ENCODE assay signal across 1 cellular context in the genomic region with DNA sequence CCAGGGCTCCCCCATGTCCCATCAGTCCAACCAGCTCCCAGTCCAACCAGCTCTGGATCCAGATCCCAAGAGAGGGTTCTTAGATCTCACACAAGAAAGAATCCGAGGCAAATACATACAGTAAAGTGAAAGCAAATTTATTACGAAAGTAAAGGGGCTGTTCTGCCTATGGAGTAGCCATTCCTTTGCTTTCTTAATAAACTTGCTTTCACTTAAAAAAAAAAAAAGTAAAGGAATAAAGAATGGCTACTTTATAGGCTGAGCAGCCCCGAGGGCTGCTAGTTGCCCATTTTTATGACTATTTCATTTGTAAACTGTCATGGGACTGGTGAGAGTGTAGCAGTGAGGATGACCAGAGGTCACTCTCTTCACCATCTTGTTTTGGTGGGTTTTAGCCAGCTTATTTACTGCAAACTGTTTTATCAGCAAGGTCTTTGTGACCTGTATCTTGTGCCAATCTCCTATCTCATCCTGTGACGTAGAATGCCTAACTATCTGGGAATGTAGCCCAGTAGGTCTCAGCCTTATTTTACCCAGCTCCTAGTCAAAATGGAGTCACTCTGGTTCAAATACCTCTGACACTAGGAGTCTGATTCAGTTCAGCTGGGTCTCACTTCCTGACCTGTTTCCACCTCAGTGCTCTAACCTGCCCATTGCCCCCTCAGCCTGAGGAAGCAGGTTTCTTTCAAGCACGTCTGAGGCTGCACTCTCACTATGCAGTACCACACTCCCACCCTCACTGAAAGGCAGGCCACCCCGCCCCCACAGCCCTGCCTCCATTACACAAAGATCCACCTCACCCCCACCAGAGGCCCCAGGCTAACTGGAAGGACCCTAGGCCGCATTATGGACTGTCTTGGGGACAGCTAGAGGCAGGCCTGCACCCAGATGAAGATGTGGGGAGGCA.
TF ChIP-seq lines count a peak whose summit lies in the region.

No MANE protein-coding gene starts in this region.

TF ChIP-seq in IMR-90, 13 proteins besides CTCF, POLR2A, EP300 and RAD21:
- TF ChIP-seq SMC3 (IDR thresholded peaks at IDR 0.05; ENCODE audit: low read depth, low read length) (no peak), NFE2L2 (IDR thresholded peaks at IDR 0.05; ENCODE audit: low read depth, low read length) (no peak), FOS (IDR thresholded peaks at IDR 0.05; ENCODE audit: low read depth, low read length) (no peak), RFX5 (IDR thresholded peaks at IDR 0.05; ENCODE audit: low read depth, low read length) (no peak), MAZ (IDR thresholded peaks at IDR 0.05; ENCODE audit: borderline replicate concordance, low read depth, low read length) (no peak), BHLHE40 (IDR thresholded peaks at IDR 0.05; ENCODE audit: low read depth, low read length) (no peak), MXI1 (IDR thresholded peaks at IDR 0.05; ENCODE audit: borderline replicate concordance, low read depth, low read length) (no peak), CHD1 (IDR thresholded peaks at IDR 0.05; ENCODE audit: low read depth, low read length) (no peak), CEBPB (IDR thresholded peaks at IDR 0.05; ENCODE audit: low read depth, low read length) (no peak), USF2 (IDR thresholded peaks at IDR 0.05; ENCODE audit: low read depth, low read length) (no peak), MAFK (IDR thresholded peaks at IDR 0.05; ENCODE audit: low read depth, low read length) (no peak), ELK1 (IDR thresholded peaks at IDR 0.05; ENCODE audit: borderline replicate concordance, low read depth, low read length) (no peak), RCOR1 (IDR thresholded peaks at IDR 0.05; ENCODE audit: insufficient replicate concordance, low read length) (no peak)
